Comparison of ENCODE assay signal across 1 cellular context in genomic region chr2:105328281-105329196, GRCh38.
A peak's percentile ranks its signal among the peaks of the same experiment; 100 is the strongest.
TF ChIP-seq lines count a peak whose summit lies in the region.

No MANE protein-coding gene starts in this region.

TF ChIP-seq in HepG2, 621 proteins besides CTCF, POLR2A, EP300 and RAD21 (continued from another document):
- TF ChIP-seq ZBTB1 (CRISPR knock-in tag; IDR thresholded peaks at IDR 0.05; ENCODE audit: borderline replicate concordance), result no peak; the same call in 1 of the 2 replicates
- no peak for TF ChIP-seq ZBTB49 (CRISPR knock-in tag; IDR thresholded peaks at IDR 0.05; ENCODE audit: borderline replicate concordance)
- TF ChIP-seq ZNF558 (CRISPR knock-in tag; IDR thresholded peaks at IDR 0.05; ENCODE audit: borderline replicate concordance), result peak; percentile 52; the same call in 1 of the 2 replicates
- no peak for TF ChIP-seq MATR3 (CRISPR knock-in tag; IDR thresholded peaks at IDR 0.05)
- peak; percentile 71; the same call in 1 of the 2 replicates for TF ChIP-seq ZNF274 (CRISPR knock-in tag; IDR thresholded peaks at IDR 0.05)
- no peak for TF ChIP-seq GRHL1 (CRISPR knock-in tag; conservative IDR thresholded peaks at IDR 0.05)
- no peak; the same call in 1 of the 2 replicates for TF ChIP-seq NFE2L1 (CRISPR knock-in tag; IDR thresholded peaks at IDR 0.05; ENCODE audit: borderline replicate concordance)
- no peak for TF ChIP-seq E2F1 (CRISPR knock-in tag; IDR thresholded peaks at IDR 0.05)
- peak; percentile 54; the same call in 1 of the 2 replicates for TF ChIP-seq CBFB (CRISPR knock-in tag; IDR thresholded peaks at IDR 0.05)
- no peak for TF ChIP-seq THYN1 (CRISPR knock-in tag; IDR thresholded peaks at IDR 0.05; ENCODE audit: borderline replicate concordance, low read depth)
- no peak; the same call in 1 of the 2 replicates for TF ChIP-seq ZNF660 (CRISPR knock-in tag; IDR thresholded peaks at IDR 0.05; ENCODE audit: borderline replicate concordance, low read depth)
- TF ChIP-seq CEBPZ (IDR thresholded peaks at IDR 0.05; ENCODE audit: low read length), result no peak
- TF ChIP-seq ONECUT2 (CRISPR knock-in tag; IDR thresholded peaks at IDR 0.05), result no peak
- no peak for TF ChIP-seq PHF21A (CRISPR knock-in tag; IDR thresholded peaks at IDR 0.05)
- TF ChIP-seq ZNF569 (CRISPR knock-in tag; IDR thresholded peaks at IDR 0.05; ENCODE audit: borderline replicate concordance), result no peak
- no peak for TF ChIP-seq AKAP8 (CRISPR knock-in tag; IDR thresholded peaks at IDR 0.05)
- no peak for TF ChIP-seq ZNF468 (CRISPR knock-in tag; IDR thresholded peaks at IDR 0.05)
- no peak for TF ChIP-seq ZNF75D (CRISPR knock-in tag; IDR thresholded peaks at IDR 0.05; ENCODE audit: borderline replicate concordance)
- TF ChIP-seq ZNF407 (CRISPR knock-in tag; IDR thresholded peaks at IDR 0.05; ENCODE audit: not compliant biosample characterization), result peak; percentile 76
- TF ChIP-seq KLF16 (CRISPR knock-in tag; IDR thresholded peaks at IDR 0.05), result peak in 1 of 2 experiments; percentile 75; a peak in 2 of 4 replicates
- peak; percentile 22; the same call in 1 of the 2 replicates for TF ChIP-seq ZBTB33 (CRISPR knock-in tag; IDR thresholded peaks at IDR 0.05)
- TF ChIP-seq MAFK (conservative IDR thresholded peaks at IDR 0.05 in 1 of 2, IDR thresholded peaks at IDR 0.05 in 1 of 2; ENCODE audit: low read length in 2 of 2), result no peak
- TF ChIP-seq SIX1 (CRISPR knock-in tag; IDR thresholded peaks at IDR 0.05; ENCODE audit: borderline replicate concordance), result no peak
- peak; percentile 56; the same call in 1 of the 2 replicates for TF ChIP-seq KDM5B (CRISPR knock-in tag; IDR thresholded peaks at IDR 0.05; ENCODE audit: borderline replicate concordance)
- TF ChIP-seq ZNF160 (CRISPR knock-in tag; IDR thresholded peaks at IDR 0.05), result peak; percentile 37; the same call in 1 of the 2 replicates
- TF ChIP-seq ZNF484 (CRISPR knock-in tag; IDR thresholded peaks at IDR 0.05; ENCODE audit: borderline replicate concordance, low read depth), result no peak
- no peak for TF ChIP-seq ZFP41 (CRISPR knock-in tag; IDR thresholded peaks at IDR 0.05; ENCODE audit: borderline replicate concordance)
- TF ChIP-seq ZNF350 (CRISPR knock-in tag; IDR thresholded peaks at IDR 0.05; ENCODE audit: borderline replicate concordance, low read depth), result 0 out of 2 replicates have a peak, but pooled peaks have one; percentile 55
- TF ChIP-seq ZNF556 (CRISPR knock-in tag; IDR thresholded peaks at IDR 0.05; ENCODE audit: borderline replicate concordance), result peak; percentile 83; the same call in 1 of the 2 replicates
- TF ChIP-seq KLF15 (CRISPR knock-in tag; IDR thresholded peaks at IDR 0.05; ENCODE audit: borderline replicate concordance), result no peak
- TF ChIP-seq ZFP62 (CRISPR knock-in tag; IDR thresholded peaks at IDR 0.05), result no peak
- TF ChIP-seq ZNF263 (CRISPR knock-in tag; IDR thresholded peaks at IDR 0.05), result peak; percentile 59; the same call in 1 of the 2 replicates
- 0 out of 2 replicates have a peak, but pooled peaks have one; percentile 45 for TF ChIP-seq ATF2 (CRISPR knock-in tag; IDR thresholded peaks at IDR 0.05)
- no peak for TF ChIP-seq ZNF180 (CRISPR knock-in tag; IDR thresholded peaks at IDR 0.05; ENCODE audit: borderline replicate concordance, low read depth)
- TF ChIP-seq ZBTB38 (CRISPR knock-in tag; IDR thresholded peaks at IDR 0.05), result peak; percentile 57; the same call in 1 of the 2 replicates
- TF ChIP-seq TCF7L2 (IDR thresholded peaks at IDR 0.05; ENCODE audit: low read depth, low read length), result no peak
- no peak for TF ChIP-seq TRIM24 (CRISPR knock-in tag; IDR thresholded peaks at IDR 0.05)
- no peak for TF ChIP-seq KDM3A (CRISPR knock-in tag; IDR thresholded peaks at IDR 0.05; ENCODE audit: low read depth)
